9 cellular contexts compared by ENCODE assay signal in genomic region chr19:5691930-5692784, GRCh38. TPM values are rescaled to one million over a fixed set of nuclear protein-coding genes. Genes with fewer than 3 reads are reported as not detected.
DNase-seq lines count a peak whose midpoint lies in the region; ATAC-seq and TF ChIP-seq lines count a peak whose summit lies in the region.
"Had no signal": no experiment of that assay in that cellular context is flagged by ENCODE, and none has a peak within 500 bp of the region (broad histone marks: within the 10 kb centered on the region; RNA-seq: fewer than 3 reads in every experiment).

No MANE protein-coding gene starts in this region.

- H3K9ac ChIP-seq in NT2/D1 (ENCODE audit: insufficient read length, low read depth): peak overlapping the region; percentile 99

- peaks cover 9% of the 10 kb centered on the region for H3K4me1 Mint-ChIP-seq in progenitor cell of endocrine pancreas (ENCODE audit: low read depth)

- no peaks in the 10 kb centered on the region for H3K27me3 Mint-ChIP-seq in progenitor cell of endocrine pancreas

- DNase-seq in Daoy (ENCODE audit: low read depth) (peak; percentile 10), NT2/D1 (ENCODE audit: low read depth, low spot score) (no peak), coronary artery (ENCODE audit: low spot score) (peak; percentile 72), progenitor cell of endocrine pancreas (ENCODE audit: low spot score, unreplicated experiment) (no peak), middle frontal gyrus (ENCODE audit: extremely low spot score, low spot score) (no peak), NCI-H774 (lab: John Stamatoyannopoulos, UW) (no peak)

- peaks cover 69% of the 10 kb centered on the region for H3K36me3 ChIP-seq in NT2/D1 (ENCODE audit: insufficient read depth, insufficient read length, low read length)

- no peaks in the 10 kb centered on the region for H3K9me3 ChIP-seq in NT2/D1 (ENCODE audit: insufficient read depth, low read length)

- H3K27me3 ChIP-seq in NT2/D1 (ENCODE audit: insufficient read depth, insufficient read length): no peaks in the 10 kb centered on the region

- H3K4me3 Mint-ChIP-seq in progenitor cell of endocrine pancreas (ENCODE audit: low read depth): peak overlapping the region; percentile 99

- peaks cover 5% of the 10 kb centered on the region for H3K36me3 Mint-ChIP-seq in progenitor cell of endocrine pancreas (ENCODE audit: insufficient read depth)

- H3K27ac ChIP-seq in coronary artery: peak overlapping the region in 1 of 2 donors; percentile 97

- no peak for TF ChIP-seq CTCF in coronary artery (IDR thresholded peaks at IDR 0.05)
- TF ChIP-seq CTCF in progenitor cell of endocrine pancreas (IDR thresholded peaks at IDR 0.05; ENCODE audit: unreplicated experiment): no peak

- peak overlapping the region; percentile 90 for H3K27ac Mint-ChIP-seq in progenitor cell of endocrine pancreas

- H3K4me3 ChIP-seq in NT2/D1 (ENCODE audit: insufficient read length, low read depth) (peak overlapping the region; percentile 100), coronary artery (peak overlapping the region; percentile 98)

- peaks cover 30% of the 10 kb centered on the region for H3K4me1 ChIP-seq in NT2/D1 (ENCODE audit: insufficient read depth, insufficient read length)

- H3K9me3 Mint-ChIP-seq in progenitor cell of endocrine pancreas (ENCODE audit: low read depth): no peaks in the 10 kb centered on the region

- no peak for ATAC-seq in GM21423 (IDR thresholded peaks at IDR 0.05; ENCODE audit: unreplicated experiment)
- ATAC-seq in GM21367 (IDR thresholded peaks at IDR 0.05; ENCODE audit: unreplicated experiment): no peak

RNA-seq across cellular contexts. Expression of gene RPL36, which starts 2.1 kb away (rescaled TPM):
- total RNA-seq in Daoy (2014; rRNA removed; shearing (Covaris generic)): 845 and 864 TPM in 2 replicates
- 720 and 727 TPM in 2 replicates for total RNA-seq in progenitor cell of endocrine pancreas

RNA-seq across cellular contexts. Expression of gene HSD11B1L, which starts 11.3 kb away (rescaled TPM):
- total RNA-seq in Daoy (2014; rRNA removed; shearing (Covaris generic)): 2.2 and 6.3 TPM in 2 replicates
- total RNA-seq in progenitor cell of endocrine pancreas: 20.1 and 21.1 TPM in 2 replicates

RNA-seq across cellular contexts. Expression of gene MICOS13, which starts 11.8 kb away (rescaled TPM):
- total RNA-seq in Daoy (2014; rRNA removed; shearing (Covaris generic)): 70.3 and 76.2 TPM in 2 replicates
- total RNA-seq in progenitor cell of endocrine pancreas: 28.1 and 29.7 TPM in 2 replicates

RNA-seq across cellular contexts. Expression of gene LONP1, which starts 27.8 kb away (rescaled TPM):
- 65.1 and 81.0 TPM in 2 replicates for total RNA-seq in Daoy (2014; rRNA removed; shearing (Covaris generic))
- 56.1 and 61.7 TPM in 2 replicates for total RNA-seq in progenitor cell of endocrine pancreas

RNA-seq across cellular contexts. Expression of gene CATSPERD, which starts 28.3 kb away (rescaled TPM):
- total RNA-seq in Daoy (2014; rRNA removed; shearing (Covaris generic)): not detected in 2 replicates
- not detected in 2 replicates for total RNA-seq in progenitor cell of endocrine pancreas
- total RNA-seq: lung microvascular endothelial cell had no signal

Comparison
In these comparisons a context has a peak if more than half of its experiments do, and no peak if none do; other contexts are left out.
1. DNase-seq: peak in Daoy (single experiment) and coronary artery (single experiment); none in NT2/D1 (single experiment), progenitor cell of endocrine pancreas (single experiment), middle frontal gyrus (single experiment) and NCI-H774 (single experiment).